Comparison of ENCODE assay signal across 10 cellular contexts in the genomic region with DNA sequence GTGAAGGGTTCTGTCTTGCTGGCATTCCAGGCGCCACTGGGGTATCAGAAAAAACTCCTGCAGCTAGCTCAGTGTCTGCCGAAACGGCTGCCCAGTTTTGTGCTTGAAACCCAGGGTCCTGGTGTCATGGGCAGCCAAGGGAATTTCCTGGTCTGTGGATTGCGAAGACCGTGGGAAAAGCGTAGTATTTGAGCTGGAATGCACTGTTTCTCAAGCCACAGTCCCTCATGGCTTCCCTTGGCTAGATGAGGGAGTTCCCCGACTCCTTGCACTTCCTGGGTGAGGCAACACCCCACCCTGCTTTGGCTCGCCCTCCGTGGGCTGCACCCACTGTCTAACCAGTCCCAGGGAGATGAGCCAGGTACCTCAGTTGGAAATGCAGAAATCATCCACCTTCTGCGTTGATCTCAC. TPM values are rescaled to one million over a fixed set of nuclear protein-coding genes. Genes with fewer than 3 reads are reported as not detected.
A peak's percentile ranks its signal among the peaks of the same experiment; 100 is the strongest.
DNase-seq lines count a peak whose midpoint lies in the region; ATAC-seq and TF ChIP-seq lines count a peak whose summit lies in the region.
"Had no signal": no experiment of that assay in that cellular context is flagged by ENCODE, and none has a peak within 500 bp of the region (broad histone marks: within the 10 kb centered on the region; RNA-seq: fewer than 3 reads in every experiment).

No MANE protein-coding gene starts in this region.

- no peaks in the 10 kb centered on the region for H3K27me3 ChIP-seq in ACC112 (ENCODE audit: insufficient read depth, low read length)
- no peaks in the 10 kb centered on the region for H3K27me3 ChIP-seq in mammary epithelial cell (ENCODE audit: insufficient read depth, low read length)
- H3K27me3 ChIP-seq in mesendoderm (ENCODE audit: insufficient read depth, low read length, poor library complexity), result no peaks in the 10 kb centered on the region

- peaks cover 13% of the 10 kb centered on the region for H3K4me1 Mint-ChIP-seq in HFFc6 (ENCODE audit: low read depth)

- peaks cover 12% of the 10 kb centered on the region for H3K9me3 Mint-ChIP-seq in HFFc6

- H3K4ac ChIP-seq in mesendoderm (ENCODE audit: low read depth, low read length), result no peak overlapping the region

- 76% methylated on average over 8 of the region's 10 CpGs for WGBS in mammary epithelial cell (ENCODE audit: low coverage, missing lambda C conversion rate)
- WGBS in mesendoderm (ENCODE audit: extremely low coverage, insufficient coverage, low lambda C conversion rate), result no CpG with 5 or more reads among the region's 10 CpGs

- ATAC-seq in HG02623 (IDR thresholded peaks at IDR 0.05; ENCODE audit: unreplicated experiment) (no peak), SK-N-SH treated with all-trans-retinoic acid at 6 μM for 48 hours (no peak)

- H3K4me1 ChIP-seq in ACC112 (ENCODE audit: control insufficient read depth, insufficient read depth, low read length, unreplicated experiment), result peaks cover 6% of the 10 kb centered on the region
- H3K4me1 ChIP-seq in mammary epithelial cell (ENCODE audit: insufficient read depth, low read length), result no peaks in the 10 kb centered on the region
- peaks cover 2% of the 10 kb centered on the region for H3K4me1 ChIP-seq in mesendoderm (ENCODE audit: control insufficient read depth, low read depth, low read length)

- no peaks in the 10 kb centered on the region; the same call in 1 of the 2 replicates for H3K27me3 Mint-ChIP-seq in HFFc6 (ENCODE audit: insufficient read depth)

- peak overlapping the region; percentile 39; the same call in 1 of the 2 replicates for H3K27ac ChIP-seq in ACC112 (ENCODE audit: low read depth, low read length)
- H3K27ac ChIP-seq in mammary epithelial cell (ENCODE audit: insufficient read depth, low read depth, low read length), result no peak overlapping the region
- H3K27ac ChIP-seq in mesendoderm (ENCODE audit: low read depth, low read length), result peak overlapping the region; percentile 85

- H3K23ac ChIP-seq in mesendoderm (ENCODE audit: low read length), result no peak overlapping the region

- DNase-seq in HFFc6, result no peak
- DNase-seq in mammary epithelial cell, result peak; percentile 55
- DNase-seq in mesendoderm, result peak; percentile 44
- DNase-seq in NCI-H1092 (lab: John Stamatoyannopoulos, UW), result no peak
- no peak for DNase-seq in DMS53 treated with DMSO at 0.1 percent for 48 hours (lab: John Stamatoyannopoulos, UW; ENCODE audit: unreplicated experiment)
- DNase-seq: NCI-H446 treated with DMSO at 0.1 percent for 48 hours; stimulated activated CD4-positive, alpha-beta T cell treated with anti-CD3 and anti-CD28 coated beads, Interleukin-2, amount 100 ng/mL, for 24 hours had no signal

- no peak overlapping the region for H3K4me3 Mint-ChIP-seq in HFFc6

- BruUV-seq in mammary epithelial cell (replicated peaks; lab: Mats Ljungman, UMichigan), result no TSS peak

- no peak overlapping the region for H2BK15ac ChIP-seq in mesendoderm (replicated peaks; ENCODE audit: low read depth)

- H3K9me3 ChIP-seq in mammary epithelial cell (replicated peaks; ENCODE audit: insufficient read depth, low read length), result no peaks in the 10 kb centered on the region

- H3K18ac ChIP-seq in mesendoderm (ENCODE audit: low read length), result peak overlapping the region; percentile 78

- no peaks in the 10 kb centered on the region for H4K20me1 ChIP-seq in mammary epithelial cell (ENCODE audit: insufficient read depth, low read length)

- H3K36me3 ChIP-seq in ACC112 (ENCODE audit: insufficient read depth, low read length), result peaks cover 6% of the 10 kb centered on the region; the same call in 1 of the 2 replicates
- no peaks in the 10 kb centered on the region for H3K36me3 ChIP-seq in mammary epithelial cell (ENCODE audit: insufficient read depth, low read length)
- peaks cover 8% of the 10 kb centered on the region for H3K36me3 ChIP-seq in mesendoderm (ENCODE audit: control insufficient read depth, insufficient read depth, low read length)

- peak overlapping the region; percentile 41 for H3K27ac Mint-ChIP-seq in HFFc6

- H3K9ac ChIP-seq in mammary epithelial cell (ENCODE audit: insufficient read depth, low read length) (no peak overlapping the region), mesendoderm (ENCODE audit: low read length) (no peak overlapping the region)

- CTCF ChIA-PET in mammary epithelial cell (lab: Charles Lee; ENCODE audit: low non-redundant PET), result no interaction called here

- peaks cover 10% of the 10 kb centered on the region for H3K79me1 ChIP-seq in mesendoderm (ENCODE audit: low read length)

- H3K4me2 ChIP-seq in mammary epithelial cell (ENCODE audit: insufficient read depth, low read depth, low read length) (no peak overlapping the region), mesendoderm (ENCODE audit: low read length) (no peak overlapping the region)

- no peak overlapping the region for H2BK120ac ChIP-seq in mesendoderm (ENCODE audit: low read depth, low read length)

- H3K79me2 ChIP-seq in ACC112 (ENCODE audit: control insufficient read depth, insufficient read depth, low read length, unreplicated experiment) (peaks cover 7% of the 10 kb centered on the region), mammary epithelial cell (ENCODE audit: insufficient read depth, low read length) (peaks cover 51% of the 10 kb centered on the region), mesendoderm (ENCODE audit: control insufficient read depth, insufficient read depth, low read length) (peaks cover 3% of the 10 kb centered on the region)

- no peak overlapping the region for H3K4me3 ChIP-seq in ACC112 (ENCODE audit: low read depth, low read length)
- no peak overlapping the region for H3K4me3 ChIP-seq in mammary epithelial cell (replicated peaks in 1 of 3; ENCODE audit: insufficient read depth in 1 of 3, low read depth in 2 of 3, low read length in 3 of 3)
- no peak overlapping the region for H3K4me3 ChIP-seq in mesendoderm (ENCODE audit: low read length)

- dilution Hi-C loops in mammary epithelial cell (cut with HindIII; ENCODE audit: low sequenced_read_pairs), result loop anchor here (5.0 kb wide), 1 partner anchor 81 kb away; a partner anchor contains a TSS

- in situ Hi-C loops in mammary epithelial cell (cut with MboI; ENCODE audit: low sequenced_read_pairs in 2 of 2), result no loop called here

- intact Hi-C loops in mammary epithelial cell (cut with micrococcal nuclease), result no loop called here

- H3K36me3 Mint-ChIP-seq in HFFc6 (ENCODE audit: low read depth), result peaks cover 44% of the 10 kb centered on the region

- no peak overlapping the region for H4K8ac ChIP-seq in mesendoderm (ENCODE audit: low read depth, low read length)

- H3K56ac ChIP-seq in mesendoderm (ENCODE audit: low read length), result peak overlapping the region; percentile 11

- no peak overlapping the region for H2BK5ac ChIP-seq in mesendoderm (ENCODE audit: low read length)

- TF ChIP-seq CTCF in HFFc6 (IDR thresholded peaks at IDR 0.05) (no peak), mammary epithelial cell (conservative IDR thresholded peaks at IDR 0.05 in 1 of 2, IDR thresholded peaks at IDR 0.05 in 1 of 2; ENCODE audit: extremely low read depth in 1 of 2, insufficient read depth in 1 of 2, low read depth in 1 of 2, low read length in 2 of 2) (no peak)

- no peak overlapping the region for H2AFZ ChIP-seq in ACC112 (ENCODE audit: low read length, unreplicated experiment)
- no peak overlapping the region for H2AFZ ChIP-seq in mammary epithelial cell (ENCODE audit: low read depth, low read length)

- no peak overlapping the region for H2AK5ac ChIP-seq in mesendoderm (ENCODE audit: low read length)

- H4K5ac ChIP-seq in mesendoderm (ENCODE audit: low read length), result no peak overlapping the region

TF ChIP-seq in SK-N-SH treated with all-trans-retinoic acid at 6 μM for 48 hours, 23 proteins besides CTCF, POLR2A, EP300 and RAD21 (continues in another document):
- TF ChIP-seq BACH2 (CRISPR knock-in tag; IDR thresholded peaks at IDR 0.05; ENCODE audit: borderline replicate concordance) (no peak), ARNTL (CRISPR knock-in tag; IDR thresholded peaks at IDR 0.05; ENCODE audit: borderline replicate concordance, low read depth) (no peak), ZNF565 (CRISPR knock-in tag; conservative IDR thresholded peaks at IDR 0.05; ENCODE audit: low read depth) (no peak), TCF4 (CRISPR knock-in tag; IDR thresholded peaks at IDR 0.05; ENCODE audit: borderline replicate concordance) (no peak), ZFP30 (CRISPR knock-in tag; IDR thresholded peaks at IDR 0.05) (no peak), ZNF70 (CRISPR knock-in tag; IDR thresholded peaks at IDR 0.05) (no peak), CSDC2 (CRISPR knock-in tag; IDR thresholded peaks at IDR 0.05) (no peak), OSR1 (CRISPR knock-in tag; IDR thresholded peaks at IDR 0.05) (no peak), GLIS3 (CRISPR knock-in tag; IDR thresholded peaks at IDR 0.05) (no peak)
- TF ChIP-seq, protein P1, sequence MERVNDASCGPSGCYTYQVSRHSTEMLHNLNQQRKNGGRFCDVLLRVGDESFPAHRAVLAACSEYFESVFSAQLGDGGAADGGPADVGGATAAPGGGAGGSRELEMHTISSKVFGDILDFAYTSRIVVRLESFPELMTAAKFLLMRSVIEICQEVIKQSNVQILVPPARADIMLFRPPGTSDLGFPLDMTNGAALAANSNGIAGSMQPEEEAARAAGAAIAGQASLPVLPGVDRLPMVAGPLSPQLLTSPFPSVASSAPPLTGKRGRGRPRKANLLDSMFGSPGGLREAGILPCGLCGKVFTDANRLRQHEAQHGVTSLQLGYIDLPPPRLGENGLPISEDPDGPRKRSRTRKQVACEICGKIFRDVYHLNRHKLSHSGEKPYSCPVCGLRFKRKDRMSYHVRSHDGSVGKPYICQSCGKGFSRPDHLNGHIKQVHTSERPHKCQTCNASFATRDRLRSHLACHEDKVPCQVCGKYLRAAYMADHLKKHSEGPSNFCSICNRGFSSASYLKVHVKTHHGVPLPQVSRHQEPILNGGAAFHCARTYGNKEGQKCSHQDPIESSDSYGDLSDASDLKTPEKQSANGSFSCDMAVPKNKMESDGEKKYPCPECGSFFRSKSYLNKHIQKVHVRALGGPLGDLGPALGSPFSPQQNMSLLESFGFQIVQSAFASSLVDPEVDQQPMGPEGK (CRISPR knock-in tag; IDR thresholded peaks at IDR 0.05; ENCODE audit: borderline replicate concordance), result no peak

RNA-seq across cellular contexts. Expression of a gene that starts 40.1 kb away (rescaled TPM):
- 10 to 100 TPM; 34.8 to 39.4 (median 37.0) TPM for total RNA-seq in HFFc6 (2021; fragmentation: NEBNext Ultra II Directional; extraction: Animal tissue kit (Norgen Biotek cat#: 25700))
- 10 to 100 TPM; 22.8 to 40.0 TPM for total RNA-seq in mammary epithelial cell
- polyA plus RNA-seq in mammary epithelial cell, result 16.1 TPM
- polyA minus RNA-seq in mammary epithelial cell, result 37.5 TPM
- polyA plus RNA-seq in mesendoderm (2013, experiment 1 of 2), result 61.2 TPM
- 60.6 TPM for polyA plus RNA-seq in mesendoderm (2013, experiment 2 of 2)

RNA-seq across cellular contexts. Expression of a gene that starts 40.2 kb away (rescaled TPM):
- 1 to 10 TPM; 5.1 to 8.1 (median 6.7) TPM for total RNA-seq in HFFc6 (2021; fragmentation: NEBNext Ultra II Directional; extraction: Animal tissue kit (Norgen Biotek cat#: 25700))
- total RNA-seq in mammary epithelial cell, result 1 to 10 TPM; 5.4 to 6.8 TPM
- polyA plus RNA-seq in mammary epithelial cell, result 2.1 TPM
- polyA minus RNA-seq in mammary epithelial cell, result not detected
- polyA plus RNA-seq in mesendoderm (2013, experiment 1 of 2), result 1.2 TPM
- 1.2 TPM for polyA plus RNA-seq in mesendoderm (2013, experiment 2 of 2)

Comparison
In these comparisons a context has a peak if more than half of its experiments do, and no peak if none do; other contexts are left out.
1. DNase-seq: peak in mammary epithelial cell (single experiment) and mesendoderm (single experiment); none in HFFc6 (single experiment), NCI-H1092 (single experiment) and DMS53 treated with DMSO at 0.1 percent for 48 hours (single experiment).